ENCODE assay signal across 8 cellular contexts in the genomic region with DNA sequence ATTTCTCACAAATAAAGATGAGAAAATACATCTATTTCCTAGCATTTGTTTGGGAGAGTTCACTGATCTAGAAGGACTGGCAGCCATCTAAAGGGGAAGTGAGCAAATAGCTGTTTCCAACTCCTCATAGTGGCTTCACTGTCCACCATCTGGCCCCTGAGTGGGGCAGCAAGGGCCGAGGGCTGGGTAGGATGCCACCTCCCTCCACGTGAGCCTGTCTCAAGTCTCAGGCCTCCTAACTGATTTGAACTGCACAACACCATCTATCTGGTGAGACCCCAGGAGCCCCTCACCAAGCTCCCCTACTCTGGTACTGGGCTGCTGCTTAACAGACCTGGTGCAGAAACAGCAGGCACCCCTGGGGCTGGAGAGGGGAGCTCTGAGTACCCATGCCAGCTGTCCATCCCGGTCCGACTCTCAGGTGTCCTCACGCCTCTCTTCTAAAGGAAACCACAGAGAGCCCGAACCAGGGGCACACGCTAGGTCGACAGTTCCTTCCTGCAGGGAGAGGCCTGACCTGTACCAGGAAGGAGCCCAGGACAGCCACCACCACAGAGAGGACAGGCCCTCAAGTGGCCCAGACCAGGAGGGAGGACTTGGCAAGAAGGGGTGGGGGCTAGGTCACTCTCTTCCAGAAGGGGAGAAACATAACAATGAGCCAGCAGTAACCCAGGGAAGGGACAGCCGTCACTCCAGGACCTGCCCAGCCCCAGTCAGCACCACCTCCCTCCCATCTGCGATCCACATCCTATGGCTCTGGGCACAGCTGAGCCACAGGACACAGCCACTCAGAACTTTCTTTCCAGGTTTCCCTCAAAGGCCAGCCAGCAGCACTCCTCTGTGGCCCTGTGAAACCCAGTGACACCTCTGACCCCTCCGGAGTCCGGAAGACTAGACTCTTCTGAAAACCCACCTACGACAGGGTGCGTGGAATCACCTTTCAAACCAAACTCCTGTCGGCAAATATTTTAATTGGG. TPM values are rescaled to one million over a fixed set of nuclear protein-coding genes. Genes with fewer than 3 reads are reported as not detected.
DNase-seq lines count a peak whose midpoint lies in the region; ATAC-seq and TF ChIP-seq lines count a peak whose summit lies in the region.

No MANE protein-coding gene starts in this region.

- H3K4me2 ChIP-seq in SU-DHL-6 (ENCODE audit: low read depth, low read length, poor library complexity, severe bottlenecking), result peak overlapping the region; percentile 91

- no peak for TF ChIP-seq POLR2A in stomach (IDR thresholded peaks at IDR 0.05)

- H3K36me3 ChIP-seq in SU-DHL-6 (ENCODE audit: low read length) (no peaks in the 10 kb centered on the region), stomach (no peaks in the 10 kb centered on the region)

- H3K79me2 ChIP-seq in SU-DHL-6 (ENCODE audit: insufficient read depth, low read length), result peaks cover 73% of the 10 kb centered on the region

- intact Hi-C loops in stomach (cut with DNase I; ENCODE audit: low total_unique reads), result no loop called here

- H3K9ac ChIP-seq in SU-DHL-6 (ENCODE audit: low read length), result peak overlapping the region; percentile 79

- no peak overlapping the region for H2AFZ ChIP-seq in SU-DHL-6 (ENCODE audit: low read depth, low read length, severe bottlenecking)

- H3K27ac Mint-ChIP-seq in glutamatergic neuron (ENCODE audit: unreplicated experiment), result peak overlapping the region; percentile 94

- peak overlapping the region; percentile 69 for H3K4me3 ChIP-seq in SU-DHL-6 (ENCODE audit: insufficient read depth, low read length, poor library complexity, severe bottlenecking)
- H3K4me3 ChIP-seq in stomach, result peak overlapping the region in 2 of 4 donors; percentile 5 to 14

- H3K9me3 Mint-ChIP-seq in glutamatergic neuron (ENCODE audit: unreplicated experiment), result peaks cover 14% of the 10 kb centered on the region

- ATAC-seq in GM21447 (IDR thresholded peaks at IDR 0.05; ENCODE audit: unreplicated experiment), result no peak

- no peak for TF ChIP-seq EP300 in stomach (IDR thresholded peaks at IDR 0.05)

- peak overlapping the region; percentile 80 for H3K4me3 Mint-ChIP-seq in glutamatergic neuron (ENCODE audit: unreplicated experiment)

- 58 to 68% (median 65%) methylated on average over 15 of the region's 15 CpGs for WGBS in stomach, 5 donors

- H4K20me1 ChIP-seq in SU-DHL-6 (ENCODE audit: low read depth, low read length), result no peaks in the 10 kb centered on the region

- TF ChIP-seq CTCF in SU-DHL-6 (IDR thresholded peaks at IDR 0.05; ENCODE audit: insufficient read depth, low read length, poor library complexity, severe bottlenecking), result no peak
- TF ChIP-seq CTCF in glutamatergic neuron (IDR thresholded peaks at IDR 0.05; ENCODE audit: partially characterized antibody, unreplicated experiment), result no peak
- TF ChIP-seq CTCF in stomach (IDR thresholded peaks at IDR 0.05), result no peak
- TF ChIP-seq CTCF in GM20000 (IDR thresholded peaks at IDR 0.05; ENCODE audit: extremely low read depth, missing control alignments), result no peak

- peaks cover 73 to 99% (median 91%) of the 10 kb centered on the region in 4 donors for H3K4me1 ChIP-seq in stomach

- H3K4me1 Mint-ChIP-seq in glutamatergic neuron (ENCODE audit: low read depth, unreplicated experiment), result peaks cover 65% of the 10 kb centered on the region

- H3K27ac ChIP-seq in SU-DHL-6 (ENCODE audit: low read depth, low read length) (peak overlapping the region; percentile 98), stomach (peak overlapping the region; percentile 31 to 77 (median 69))

- H3K27me3 ChIP-seq in SU-DHL-6 (ENCODE audit: low read length) (no peaks in the 10 kb centered on the region), stomach (no peaks in the 10 kb centered on the region)

- H3K27me3 Mint-ChIP-seq in glutamatergic neuron (ENCODE audit: unreplicated experiment), result peaks cover 3% of the 10 kb centered on the region

- H3K9me3 ChIP-seq in SU-DHL-6 (ENCODE audit: insufficient read depth, low read length) (no peaks in the 10 kb centered on the region), stomach (no peaks in the 10 kb centered on the region)

- peak; percentile 36 for DNase-seq in SIG-M5 treated with dmso at 0.1 percent for 504 hours (lab: John Stamatoyannopoulos, UW; ENCODE audit: unreplicated experiment)
- DNase-seq in SIG-M5 (lab: John Stamatoyannopoulos, UW), result no peak
- DNase-seq in glutamatergic neuron, result no peak
- DNase-seq in stomach, result no peak
- DNase-seq in GM20000 (ENCODE audit: low spot score), result no peak
- DNase-seq in stimulated activated naive CD4-positive, alpha-beta T cell treated with Interleukin-2 at 50 U/mL for 16 hours (lab: John Stamatoyannopoulos, UW), result no peak

- no peaks in the 10 kb centered on the region for H3K9me2 ChIP-seq in SU-DHL-6 (replicated peaks; ENCODE audit: insufficient read depth, low read length)

- peaks cover 56% of the 10 kb centered on the region for H3F3A ChIP-seq in SU-DHL-6 (ENCODE audit: insufficient read depth)

- H3K36me3 Mint-ChIP-seq in glutamatergic neuron (ENCODE audit: unreplicated experiment), result no peaks in the 10 kb centered on the region

RNA-seq across cellular contexts. Expression of a gene that starts 12.9 kb away (rescaled TPM):
- total RNA-seq in glutamatergic neuron (ENCODE audit: unreplicated experiment) (31.9 TPM), stomach (10 to 100 TPM; 18.3 to 63.7 (median 52.5) TPM)
- polyA plus RNA-seq in stomach, result 10 to 100 TPM; 16.2 to 21.7 (median 16.8) TPM

RNA-seq across cellular contexts. Expression of a gene that starts 42.9 kb away (rescaled TPM):
- total RNA-seq in glutamatergic neuron (ENCODE audit: unreplicated experiment), result 50.7 TPM
- 10 to 100 TPM in 2 of 5 donors, 1 to 10 TPM in 3; 3.5 to 64.7 (median 9.0) TPM for total RNA-seq in stomach
- 10 to 100 TPM; 11.5 to 15.8 (median 11.6) TPM for polyA plus RNA-seq in stomach

RNA-seq across cellular contexts. Expression of a gene that starts 42.9 kb away (rescaled TPM):
- 9.8 TPM for total RNA-seq in glutamatergic neuron (ENCODE audit: unreplicated experiment)
- total RNA-seq in stomach, result 10 to 100 TPM in 2 of 5 donors, 1 to 10 TPM in 2, under 1 TPM in 1; 0.58 to 41.7 (median 6.2) TPM
- polyA plus RNA-seq in stomach, result 1 to 10 TPM; 2.9 to 4.8 (median 3.8) TPM
